In the genomic region with DNA sequence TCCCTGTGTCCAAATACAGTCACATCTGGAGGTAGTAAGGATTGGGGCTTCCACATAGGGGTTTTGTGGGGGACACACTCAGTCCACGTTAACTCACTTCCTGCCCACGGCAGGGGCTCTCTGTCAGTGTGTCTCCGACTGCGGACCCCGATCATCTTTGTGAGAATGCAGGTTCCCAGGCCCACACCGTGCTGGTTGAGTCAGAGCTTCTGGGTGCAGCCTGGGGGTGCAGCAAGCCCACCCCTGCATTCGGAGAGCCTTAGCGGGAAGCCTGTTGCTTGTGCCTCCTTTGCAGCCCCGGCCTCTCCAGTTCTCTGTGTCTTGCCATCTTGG, we compare ENCODE assay signal across 9 cellular contexts. TPM values are rescaled to one million over a fixed set of nuclear protein-coding genes. Genes with fewer than 3 reads are reported as not detected.
A peak's percentile ranks its signal among the peaks of the same experiment; 100 is the strongest.
DNase-seq lines count a peak whose midpoint lies in the region; ATAC-seq and TF ChIP-seq lines count a peak whose summit lies in the region.
"Had no signal": no experiment of that assay in that cellular context is flagged by ENCODE, and none has a peak within 500 bp of the region (broad histone marks: within the 10 kb centered on the region; RNA-seq: fewer than 3 reads in every experiment).

No MANE protein-coding gene starts in this region.

- TF ChIP-seq CTCF in activated CD8-positive, alpha-beta T cell treated with anti-CD3 and anti-CD28 coated beads for 36 hours (IDR thresholded peaks at IDR 0.05) = no peak

- POLR2A ChIA-PET in activated CD8-positive, alpha-beta T cell treated with anti-CD3 and anti-CD28 coated beads for 36 hours (lab: Charles Lee) = interaction anchor here (1.0 to 5.7 kb wide), 10 partner anchors 10 to 206 kb away, joined by 3 to 59 read pairs (median 5); partner anchors contain the start of genes HPCAL1 and ODC1

- H3K9me3 Mint-ChIP-seq in activated naive CD4-positive, alpha-beta T cell treated with anti-CD3 and anti-CD28 coated beads, Interleukin-2, amount 10 ng/mL, durations not matched to agents 7 days and 5 days = peaks cover 7% of the 10 kb centered on the region
- H3K9me3 Mint-ChIP-seq in activated CD8-positive, alpha-beta T cell treated with anti-CD3 and anti-CD28 coated beads for 36 hours = peaks cover 4% of the 10 kb centered on the region
- H3K9me3 Mint-ChIP-seq in memory B cell = no peaks in the 10 kb centered on the region
- H3K9me3 Mint-ChIP-seq: type B pancreatic cell had no signal

- H3K36me3 ChIP-seq in thymus (ENCODE audit: control insufficient read depth, insufficient read depth) = no peaks in the 10 kb centered on the region

- H3K4me1 ChIP-seq in thymus (ENCODE audit: control insufficient read depth, insufficient read depth, low read length) = peaks cover 41% of the 10 kb centered on the region

- H3K4me3 ChIP-seq in thymus (ENCODE audit: low read length) = peak overlapping the region; percentile 43

- peaks cover 6% of the 10 kb centered on the region for H3K27me3 Mint-ChIP-seq in activated naive CD4-positive, alpha-beta T cell treated with anti-CD3 and anti-CD28 coated beads, Interleukin-2, amount 10 ng/mL, durations not matched to agents 7 days and 5 days
- no peaks in the 10 kb centered on the region for H3K27me3 Mint-ChIP-seq in activated CD8-positive, alpha-beta T cell treated with anti-CD3 and anti-CD28 coated beads for 36 hours
- no peaks in the 10 kb centered on the region for H3K27me3 Mint-ChIP-seq in memory B cell
- H3K27me3 Mint-ChIP-seq: type B pancreatic cell had no signal

- peak overlapping the region; percentile 93 for H3K27ac Mint-ChIP-seq in activated naive CD4-positive, alpha-beta T cell treated with anti-CD3 and anti-CD28 coated beads, Interleukin-2, amount 10 ng/mL, durations not matched to agents 7 days and 5 days
- H3K27ac Mint-ChIP-seq in activated CD8-positive, alpha-beta T cell treated with anti-CD3 and anti-CD28 coated beads for 36 hours = peak overlapping the region; percentile 91
- H3K27ac Mint-ChIP-seq in memory B cell = peak overlapping the region; percentile 92

- no peak for DNase-seq in activated naive CD4-positive, alpha-beta T cell treated with anti-CD3 and anti-CD28 coated beads, Interleukin-2, amount 10 ng/mL, durations not matched to agents 7 days and 5 days
- no peak for DNase-seq in activated naive CD4-positive, alpha-beta T cell (lab: John Stamatoyannopoulos, UW)
- DNase-seq in activated CD8-positive, alpha-beta T cell treated with anti-CD3 and anti-CD28 coated beads for 36 hours = peak; percentile 55
- no peak for DNase-seq in memory B cell (ENCODE audit: low spot score in 2 of 2)
- no peak for DNase-seq in stimulated activated naive CD4-positive, alpha-beta T cell (lab: John Stamatoyannopoulos, UW)

- ATAC-seq in activated CD8-positive, alpha-beta T cell treated with anti-CD3 and anti-CD28 coated beads for 36 hours = no peak
- no peak for ATAC-seq in memory B cell (ENCODE audit: low read depth)
- no peak for ATAC-seq in GM21619 (IDR thresholded peaks at IDR 0.05; ENCODE audit: unreplicated experiment)
- no peak for ATAC-seq in HG03439 (IDR thresholded peaks at IDR 0.05; ENCODE audit: unreplicated experiment)

- 73% methylated on average over 9 of the region's 9 CpGs for WGBS in thymus

- H3K36me3 Mint-ChIP-seq in activated naive CD4-positive, alpha-beta T cell treated with anti-CD3 and anti-CD28 coated beads, Interleukin-2, amount 10 ng/mL, durations not matched to agents 7 days and 5 days = peaks cover 28% of the 10 kb centered on the region
- peaks cover 40% of the 10 kb centered on the region for H3K36me3 Mint-ChIP-seq in activated CD8-positive, alpha-beta T cell treated with anti-CD3 and anti-CD28 coated beads for 36 hours (ENCODE audit: low read depth)
- peaks cover 15% of the 10 kb centered on the region for H3K36me3 Mint-ChIP-seq in memory B cell
- H3K36me3 Mint-ChIP-seq: type B pancreatic cell had no signal

- peak overlapping the region; percentile 57 for H3K27ac ChIP-seq in thymus (ENCODE audit: low read depth)

- intact Hi-C loops in activated CD8-positive, alpha-beta T cell treated with anti-CD3 and anti-CD28 coated beads for 36 hours (cut with micrococcal nuclease) = loop anchor here (2.0 kb wide), 1 partner anchor 78 kb away; no protein-coding TSS in a partner anchor

- H3K4me1 Mint-ChIP-seq in activated naive CD4-positive, alpha-beta T cell treated with anti-CD3 and anti-CD28 coated beads, Interleukin-2, amount 10 ng/mL, durations not matched to agents 7 days and 5 days = peaks cover 81% of the 10 kb centered on the region
- peaks cover 84% of the 10 kb centered on the region for H3K4me1 Mint-ChIP-seq in activated CD8-positive, alpha-beta T cell treated with anti-CD3 and anti-CD28 coated beads for 36 hours (ENCODE audit: low read depth)
- H3K4me1 Mint-ChIP-seq in memory B cell = peaks cover 73% of the 10 kb centered on the region

- no peaks in the 10 kb centered on the region for H3K9me3 ChIP-seq in thymus (ENCODE audit: control insufficient read depth)

- H3K4me3 Mint-ChIP-seq in activated naive CD4-positive, alpha-beta T cell treated with anti-CD3 and anti-CD28 coated beads, Interleukin-2, amount 10 ng/mL, durations not matched to agents 7 days and 5 days = peak overlapping the region; percentile 85
- H3K4me3 Mint-ChIP-seq in activated CD8-positive, alpha-beta T cell treated with anti-CD3 and anti-CD28 coated beads for 36 hours = peak overlapping the region; percentile 94
- H3K4me3 Mint-ChIP-seq in memory B cell = peak overlapping the region; percentile 85
- H3K4me3 Mint-ChIP-seq: type B pancreatic cell had no signal

- H3K27me3 ChIP-seq in thymus (ENCODE audit: control insufficient read depth, insufficient read depth) = no peaks in the 10 kb centered on the region

- CTCF ChIA-PET in activated naive CD4-positive, alpha-beta T cell treated with anti-CD3 and anti-CD28 coated beads, Interleukin-2, amount 10 ng/mL, durations not matched to agents 7 days and 5 days (lab: Charles Lee) = interaction anchor here (1.9 to 3.8 kb wide), 3 partner anchors 25 to 78 kb away, joined by 7 to 40 read pairs (median 22); partner anchors contain the start of gene HPCAL1
- CTCF ChIA-PET in activated CD8-positive, alpha-beta T cell treated with anti-CD3 and anti-CD28 coated beads for 36 hours (lab: Charles Lee) = interaction anchor here (1.7 to 7.2 kb wide), 4 partner anchors 22 to 104 kb away, joined by 5 to 61 read pairs (median 28); partner anchors contain the start of gene HPCAL1

RNA-seq across cellular contexts. Expression of gene HPCAL1, which starts 28.0 kb away (rescaled TPM):
- total RNA-seq in activated CD8-positive, alpha-beta T cell treated with anti-CD3 and anti-CD28 coated beads for 36 hours = 100 to 1,000 TPM; 166 to 170 TPM
- polyA plus RNA-seq in thymus = 47.9 TPM
